ENCODE assay signal across 9 cellular contexts in the genomic region with DNA sequence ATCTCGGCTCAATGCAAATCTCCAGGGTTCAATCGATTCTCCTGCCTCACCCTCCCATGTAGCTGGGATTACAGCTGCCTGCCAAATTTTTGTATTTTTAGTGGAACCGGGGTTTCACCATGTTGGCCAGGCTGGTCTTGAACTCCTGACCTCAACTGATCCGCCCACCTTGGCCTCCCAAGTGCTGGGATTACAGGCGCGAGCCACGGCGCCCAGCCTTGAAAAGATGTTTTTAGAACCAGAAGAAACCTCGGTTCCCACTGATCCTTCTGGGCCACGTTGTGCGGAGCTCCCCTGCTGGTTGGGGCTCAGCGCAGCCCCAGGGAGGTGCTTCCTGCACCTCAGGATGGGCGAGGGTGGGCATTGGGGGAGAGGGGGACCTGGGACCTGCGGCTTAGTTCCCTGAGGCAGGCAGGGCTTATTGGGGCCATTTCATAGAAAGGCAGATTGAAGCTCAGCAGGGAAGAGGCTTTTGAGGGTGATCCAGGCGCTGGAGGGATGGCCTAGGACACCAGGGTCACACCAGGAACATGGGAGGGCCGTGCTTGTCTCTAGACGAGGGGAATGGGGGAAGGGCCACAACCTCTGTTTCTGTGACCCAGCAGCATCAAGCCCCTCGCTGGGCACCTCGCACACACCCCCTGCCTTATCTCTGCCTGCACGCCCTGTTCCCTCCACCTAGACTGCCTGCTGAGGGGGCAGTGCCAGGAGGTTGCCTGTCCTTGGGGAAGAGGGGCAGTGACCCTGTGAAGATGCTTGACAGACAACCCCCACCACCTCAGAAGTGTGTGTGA. TPM values are rescaled to one million over a fixed set of nuclear protein-coding genes. Genes with fewer than 3 reads are reported as not detected.
DNase-seq lines count a peak whose midpoint lies in the region; ATAC-seq, FAIRE-seq and TF ChIP-seq lines count a peak whose summit lies in the region.
"Had no signal": no experiment of that assay in that cellular context is flagged by ENCODE, and none has a peak within 500 bp of the region (broad histone marks: within the 10 kb centered on the region; RNA-seq: fewer than 3 reads in every experiment).

No MANE protein-coding gene starts in this region.

- TF ChIP-seq CTCF in K562 (IDR thresholded peaks at IDR 0.05 in 2 of 3, conservative IDR thresholded peaks at IDR 0.05 in 1 of 3; ENCODE audit: insufficient read depth in 2 of 3, low read depth in 1 of 3, low read length in 3 of 3), result peak in 1 of 3 experiments; percentile 18; a peak in 1 of 6 replicates
- TF ChIP-seq CTCF in tibial nerve (IDR thresholded peaks at IDR 0.05), result no peak

- H3K9me3 ChIP-seq in K562 (replicated peaks; ENCODE audit: control insufficient read depth, insufficient read depth, low read depth, low read length), result no peaks in the 10 kb centered on the region
- H3K9me3 ChIP-seq in tibial nerve, result no peaks in the 10 kb centered on the region
- no peaks in the 10 kb centered on the region for H3K9me3 ChIP-seq in MG63
- H3K9me3 ChIP-seq: A549 had no signal

- H3K36me3 ChIP-seq in K562 (ENCODE audit: control insufficient read depth, insufficient read depth, low read length), result no peaks in the 10 kb centered on the region
- H3K36me3 ChIP-seq in tibial nerve, result peaks cover 0 to 42% (median 0%) of the 10 kb centered on the region in 3 donors
- no peaks in the 10 kb centered on the region for H3K36me3 ChIP-seq in MG63

- no peak for TF ChIP-seq RAD21 in K562 (CRISPR knock-in tag; conservative IDR thresholded peaks at IDR 0.05 in 1 of 2, IDR thresholded peaks at IDR 0.05 in 1 of 2)

- no peak for FAIRE-seq in K562 (lab: Jason Lieb, UNC)
- FAIRE-seq: A549 had no signal

- WGBS in K562 (ENCODE audit: insufficient coverage, low coverage, missing lambda C conversion rate), result 59% methylated on average over 19 of the region's 20 CpGs
- WGBS in tibial nerve, 2 donors, result 33 to 39% methylated on average over 20 of the region's 20 CpGs

- in situ Hi-C loops in K562 (cut with MboI), result no loop called here

- H3K9me3 Mint-ChIP-seq in activated CD4-positive, alpha-beta T cell treated with anti-CD3 and anti-CD28 coated beads for 36 hours (ENCODE audit: low read depth), result peaks cover 2% of the 10 kb centered on the region
- peaks cover 2% of the 10 kb centered on the region for H3K9me3 Mint-ChIP-seq in memory B cell

- TF ChIP-seq POLR2A in K562 (conservative IDR thresholded peaks at IDR 0.05), result no peak
- TF ChIP-seq POLR2A in tibial nerve (IDR thresholded peaks at IDR 0.05), result no peak

- CTCF ChIA-PET in activated CD4-positive, alpha-beta T cell treated with anti-CD3 and anti-CD28 coated beads for 36 hours (lab: Charles Lee), result interaction anchor here (0.7 to 1.2 kb wide), 2 partner anchors 41 to 98 kb away, joined by 3 read pairs; no protein-coding TSS in a partner anchor
- CTCF ChIA-PET in K562 (lab: Yijun Ruan, JAX; ENCODE audit: low intra/inter-chr PET ratio), result no interaction called here

- H3K4me1 Mint-ChIP-seq in activated CD4-positive, alpha-beta T cell treated with anti-CD3 and anti-CD28 coated beads for 36 hours, result peaks cover 45% of the 10 kb centered on the region
- H3K4me1 Mint-ChIP-seq in memory B cell, result peaks cover 53% of the 10 kb centered on the region

- peak overlapping the region in 1 of 2 experiments; percentile 37; a peak in 2 of 4 replicates for H3K9ac ChIP-seq in K562 (ENCODE audit: insufficient read depth in 1 of 2, low read depth in 2 of 2, low read length in 2 of 2)

- intact Hi-C loops in activated CD4-positive, alpha-beta T cell treated with anti-CD3 and anti-CD28 coated beads for 36 hours (cut with DNase I, micrococcal nuclease), result no loop called here
- intact Hi-C loops in K562 (cut with micrococcal nuclease), result no loop called here

- peak overlapping the region; percentile 78 for H3K4me3 Mint-ChIP-seq in activated CD4-positive, alpha-beta T cell treated with anti-CD3 and anti-CD28 coated beads for 36 hours
- H3K4me3 Mint-ChIP-seq in memory B cell, result peak overlapping the region; percentile 75

- ATAC-seq in activated CD4-positive, alpha-beta T cell treated with anti-CD3 and anti-CD28 coated beads for 36 hours, result peak; percentile 11
- ATAC-seq in K562, result peak; percentile 24
- no peak for ATAC-seq in memory B cell (ENCODE audit: low read depth)
- ATAC-seq: A549 had no signal

- no peaks in the 10 kb centered on the region for H3K79me2 ChIP-seq in K562 (ENCODE audit: control insufficient read depth, insufficient read depth, low read length)

- H3K4me2 ChIP-seq in K562 (ENCODE audit: insufficient read depth, low read length), result no peak overlapping the region
- H3K4me2 ChIP-seq: A549 had no signal

- peaks cover 17% of the 10 kb centered on the region for H3K36me3 Mint-ChIP-seq in activated CD4-positive, alpha-beta T cell treated with anti-CD3 and anti-CD28 coated beads for 36 hours (ENCODE audit: low read depth)
- peaks cover 6% of the 10 kb centered on the region for H3K36me3 Mint-ChIP-seq in memory B cell

- H3K9me1 ChIP-seq in K562 (ENCODE audit: control insufficient read depth, insufficient read depth, low read length), result no peaks in the 10 kb centered on the region

- H3K27me3 ChIP-seq in K562 (ENCODE audit: control insufficient read depth in 2 of 2, insufficient read depth in 2 of 2, low read length in 2 of 2) (no peaks in the 10 kb centered on the region), tibial nerve (no peaks in the 10 kb centered on the region), MG63 (no peaks in the 10 kb centered on the region)

- no peaks in the 10 kb centered on the region for H4K20me1 ChIP-seq in K562 (replicated peaks; ENCODE audit: control insufficient read depth, insufficient read depth, low read length)

- H3K4me1 ChIP-seq in K562 (replicated peaks in 1 of 2; ENCODE audit: control insufficient read depth in 2 of 2, insufficient read depth in 2 of 2, low read length in 2 of 2) (peaks cover 6 to 43% of the 10 kb centered on the region in 2 experiments; a peak in 3 of 5 replicates), tibial nerve (peaks cover 0 to 45% (median 34%) of the 10 kb centered on the region in 4 donors)
- H3K4me1 ChIP-seq: A549 had no signal

- no peaks in the 10 kb centered on the region for H3K27me3 Mint-ChIP-seq in activated CD4-positive, alpha-beta T cell treated with anti-CD3 and anti-CD28 coated beads for 36 hours
- no peaks in the 10 kb centered on the region for H3K27me3 Mint-ChIP-seq in memory B cell

- TF ChIP-seq EP300 in K562 (IDR thresholded peaks at IDR 0.05; ENCODE audit: low read length) (no peak), tibial nerve (IDR thresholded peaks at IDR 0.05) (no peak)

- no peak overlapping the region for H3K27ac ChIP-seq in K562 (ENCODE audit: extremely low read depth, low read depth, low read length)
- H3K27ac ChIP-seq in tibial nerve, result peak overlapping the region; percentile 14 to 93 (median 64)
- H3K27ac ChIP-seq: A549 had no signal

- POLR2A ChIA-PET in activated CD4-positive, alpha-beta T cell treated with anti-CD3 and anti-CD28 coated beads for 36 hours (lab: Charles Lee), result interaction anchor here (0.6 kb wide), 1 partner anchor 25 kb away, joined by 3 read pairs; no protein-coding TSS in a partner anchor
- POLR2A ChIA-PET in K562 (lab: Yijun Ruan, JAX), result interaction anchor here (1.0 kb wide), 1 partner anchor 17 kb away, joined by 3 read pairs; no protein-coding TSS in a partner anchor

- peak; percentile 11 for DNase-seq in activated CD4-positive, alpha-beta T cell treated with anti-CD3 and anti-CD28 coated beads for 36 hours
- DNase-seq in activated CD4-positive, alpha-beta T cell treated with anti-CD3 and anti-CD28 coated beads, Interleukin-2, amount 50 U/mL, for 4 hours, result no peak
- DNase-seq in K562 (ENCODE audit: extremely low read depth in 1 of 4, low spot score in 3 of 4), result no peak
- DNase-seq in memory B cell (ENCODE audit: low spot score in 2 of 2), result no peak
- DNase-seq in tibial nerve (ENCODE audit: low spot score in 2 of 2), result no peak
- DNase-seq in EL, result no peak
- DNase-seq in SIG-M5 treated with dmso at 0.1 percent for 504 hours (lab: John Stamatoyannopoulos, UW; ENCODE audit: unreplicated experiment), result no peak
- no peak for DNase-seq in MG63

- peak overlapping the region; percentile 96 for H3K27ac Mint-ChIP-seq in activated CD4-positive, alpha-beta T cell treated with anti-CD3 and anti-CD28 coated beads for 36 hours
- peak overlapping the region; percentile 73 for H3K27ac Mint-ChIP-seq in memory B cell

- no peak overlapping the region for H2AFZ ChIP-seq in K562 (ENCODE audit: low read depth, low read length)

- no peak overlapping the region for H3K4me3 ChIP-seq in K562
- peak overlapping the region in 1 of 4 donors; percentile 20 for H3K4me3 ChIP-seq in tibial nerve
- H3K4me3 ChIP-seq in MG63, result no peak overlapping the region
- H3K4me3 ChIP-seq: A549 had no signal

- BruUV-seq in K562 (replicated peaks; lab: Mats Ljungman, UMichigan), result no TSS peak

RNA-seq across cellular contexts. Expression of gene ADD1, which starts 6.3 kb away (rescaled TPM):
- total RNA-seq in activated CD4-positive, alpha-beta T cell treated with anti-CD3 and anti-CD28 coated beads for 36 hours, result 100 to 1,000 TPM; 196 to 206 TPM
- 289 and 338 TPM in 2 replicates for total RNA-seq in K562 (2011; cell fraction: chromatin; rRNA removed; ENCODE audit: low replicate concordance)
- 122 and 133 TPM in 2 replicates for total RNA-seq in K562 (2011; cell fraction: nucleolus; rRNA removed)
- total RNA-seq in K562 (2011; cell fraction: nucleoplasm; rRNA removed), result 186 and 236 TPM in 2 replicates
- 104 and 140 TPM in 2 replicates for total RNA-seq in K562 (2014; rRNA removed)
- total RNA-seq in K562 (2014; rRNA removed; fragmentation: Illumina TruSeq; extraction: Trizol), result 67.1 and 80.8 TPM in 2 replicates
- 74.0 and 76.9 TPM in 2 replicates for total RNA-seq in K562 (2015; rRNA removed; fragmentation: Illumina TruSeq; extraction: Trizol)
- total RNA-seq in K562 (2021), result 145 and 153 TPM in 2 replicates
- polyA plus RNA-seq in K562 (2011; rRNA removed), result 72.4 and 77.0 TPM in 2 replicates
- 85.9 and 111 TPM in 2 replicates for polyA plus RNA-seq in K562 (2011; cell fraction: cytosol; rRNA removed)
- polyA plus RNA-seq in K562 (2011; cell fraction: nucleus; rRNA removed), result 164 and 189 TPM in 2 replicates
- polyA plus RNA-seq in K562 (2012), result 141 and 159 TPM in 2 replicates
- polyA plus RNA-seq in K562 (2014; fragmentation: Illumina TruSeq; extraction: Trizol), result 99.7 and 110 TPM in 2 replicates
- polyA plus RNA-seq in K562 (2014; fragmentation: Nextera tagmentation; extraction: Ambion mirVana), result 10 to 100 TPM; 17.5 to 20.7 TPM
- polyA plus RNA-seq in K562 (2014; rRNA removed), result 87.7 and 121 TPM in 2 replicates
- 65.9 and 67.4 TPM in 2 replicates for polyA minus RNA-seq in K562 (2011; rRNA and poly(A)+ RNA removed)
- polyA minus RNA-seq in K562 (2011; cell fraction: cytosol; rRNA and poly(A)+ RNA removed), result 46.7 and 62.1 TPM in 2 replicates
- 57.5 and 58.6 TPM in 2 replicates for polyA minus RNA-seq in K562 (2011; cell fraction: nucleus; rRNA and poly(A)+ RNA removed)
- 100 to 1,000 TPM; 270 to 449 (median 327) TPM for total RNA-seq in tibial nerve
- total RNA-seq in MG63 (2014; rRNA removed; shearing (Covaris generic); ENCODE audit: low replicate concordance), result 62.5 and 77.3 TPM in 2 replicates

RNA-seq across cellular contexts. Expression of gene SH3BP2, which starts 44.4 kb away (rescaled TPM):
- 10 to 100 TPM; 63.3 to 68.3 TPM for total RNA-seq in activated CD4-positive, alpha-beta T cell treated with anti-CD3 and anti-CD28 coated beads for 36 hours
- total RNA-seq in K562 (2011; cell fraction: chromatin; rRNA removed; ENCODE audit: low replicate concordance), result 49.1 and 137 TPM in 2 replicates
- 57.9 and 62.0 TPM in 2 replicates for total RNA-seq in K562 (2011; cell fraction: nucleolus; rRNA removed)
- 59.4 and 93.7 TPM in 2 replicates for total RNA-seq in K562 (2011; cell fraction: nucleoplasm; rRNA removed)
- 9.7 and 15.9 TPM in 2 replicates for total RNA-seq in K562 (2014; rRNA removed)
- 3.7 and 3.9 TPM in 2 replicates for total RNA-seq in K562 (2014; rRNA removed; fragmentation: Illumina TruSeq; extraction: Trizol)
- 3.5 and 5.6 TPM in 2 replicates for total RNA-seq in K562 (2015; rRNA removed; fragmentation: Illumina TruSeq; extraction: Trizol)
- total RNA-seq in K562 (2021), result 10.8 and 16.0 TPM in 2 replicates
- polyA plus RNA-seq in K562 (2011; rRNA removed), result 9.6 and 13.9 TPM in 2 replicates
- 10.6 and 10.7 TPM in 2 replicates for polyA plus RNA-seq in K562 (2011; cell fraction: cytosol; rRNA removed)
- polyA plus RNA-seq in K562 (2011; cell fraction: nucleus; rRNA removed), result 88.6 and 117 TPM in 2 replicates
- polyA plus RNA-seq in K562 (2012), result 4.4 and 18.7 TPM in 2 replicates
- polyA plus RNA-seq in K562 (2014; fragmentation: Illumina TruSeq; extraction: Trizol), result 5.1 and 10.9 TPM in 2 replicates
- polyA plus RNA-seq in K562 (2014; fragmentation: Nextera tagmentation; extraction: Ambion mirVana), result under 1 TPM; 0.34 to 0.72 TPM
- 14.2 and 17.6 TPM in 2 replicates for polyA plus RNA-seq in K562 (2014; rRNA removed)
- 18.0 and 41.6 TPM in 2 replicates for polyA minus RNA-seq in K562 (2011; rRNA and poly(A)+ RNA removed)
- 5.7 and 10.8 TPM in 2 replicates for polyA minus RNA-seq in K562 (2011; cell fraction: cytosol; rRNA and poly(A)+ RNA removed)
- 26.8 and 33.3 TPM in 2 replicates for polyA minus RNA-seq in K562 (2011; cell fraction: nucleus; rRNA and poly(A)+ RNA removed)
- 100 to 1,000 TPM in 1 of 4 donors, 10 to 100 TPM in 3; 70.5 to 161 (median 77.8) TPM for total RNA-seq in tibial nerve
- 9.0 and 9.6 TPM in 2 replicates for total RNA-seq in MG63 (2014; rRNA removed; shearing (Covaris generic); ENCODE audit: low replicate concordance)
